ENCODE assay signal across 27 cellular contexts in the genomic region with DNA sequence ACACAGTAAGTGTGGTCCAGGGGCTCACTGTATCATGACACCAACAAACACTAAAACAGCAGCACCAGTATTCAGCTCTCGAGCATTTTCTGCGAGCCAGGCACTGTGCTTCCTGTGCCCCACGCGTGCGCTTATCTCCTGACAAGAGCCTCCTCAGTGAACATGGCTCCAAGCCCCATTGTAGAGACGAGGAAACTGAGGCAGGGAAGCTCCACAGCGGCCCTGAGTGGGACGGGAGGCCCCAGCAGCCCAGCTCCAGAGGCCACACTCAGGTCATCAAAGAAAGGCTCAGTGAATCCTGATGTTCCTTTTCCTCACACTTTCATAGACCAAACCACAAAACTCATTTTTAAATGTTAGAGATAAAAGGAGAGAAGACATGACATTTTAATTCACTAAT.
"Had no signal": no experiment of that assay in that cellular context is flagged by ENCODE, and none has a peak within 500 bp of the region (broad histone marks: within the 10 kb centered on the region; RNA-seq: fewer than 3 reads in every experiment).

No MANE protein-coding gene starts in this region.

- H3K9me3 ChIP-seq: left ventricle myocardium inferior, neutrophil, ovary, right atrium auricular region, right lobe of liver, stomach, testis, thyroid gland, uterus had no signal

- H3K9ac ChIP-seq: neural progenitor cell had no signal

- H3K79me2 ChIP-seq: hepatocyte had no signal

- ATAC-seq: right lobe of liver; stimulated activated naive B cell treated with anti-CD40 and anti-IgM and Interleukin-4, amounts not matched to agents 10 μg/mL and 1 μg/mL and 100 μg/mL, for 72 hours; stimulated activated naive CD8-positive, alpha-beta T cell treated with anti-CD3 and anti-CD28 coated beads, Interleukin-15, Interleukin-2, amounts not matched to agents 100 U/mL and 50 U/mL, for 24 hours had no signal

- H3K36me3 ChIP-seq: left ventricle myocardium inferior, neural progenitor cell, neutrophil, ovary, right atrium auricular region, right lobe of liver, stomach, thyroid gland, uterus had no signal

- H3K4me2 ChIP-seq: hepatocyte, neural progenitor cell, smooth muscle cell had no signal

- H3K36me3 Mint-ChIP-seq: mesothelial cell of epicardium; naive B cell; neural progenitor cell; stimulated activated naive B cell treated with anti-CD40 and anti-IgM and Interleukin-4, amounts not matched to agents 10 μg/mL and 1 μg/mL and 100 μg/mL, for 72 hours had no signal

- H3K27me3 ChIP-seq: hepatocyte, neural progenitor cell, ovary, right atrium auricular region, right lobe of liver, testis, thyroid gland, uterus had no signal

- H3K4me1 Mint-ChIP-seq: naive B cell; stimulated activated naive B cell treated with anti-CD40 and anti-IgM and Interleukin-4, amounts not matched to agents 10 μg/mL and 1 μg/mL and 100 μg/mL, for 72 hours had no signal

- H3K4me1 ChIP-seq: right atrium auricular region, stomach, thyroid gland, uterus had no signal

- H3K4me3 ChIP-seq: hepatocyte, left ventricle myocardium inferior, lung, neural progenitor cell, ovary, right atrium auricular region, right lobe of liver, smooth muscle cell, stomach, testis, thyroid gland, uterus had no signal

- H3K27ac Mint-ChIP-seq: mesothelial cell of epicardium, naive B cell, nephron, neural progenitor cell, progenitor cell of endocrine pancreas had no signal

- H3K9me3 Mint-ChIP-seq: mesothelial cell of epicardium; nephron; neural progenitor cell; stimulated activated naive B cell treated with anti-CD40 and anti-IgM and Interleukin-4, amounts not matched to agents 10 μg/mL and 1 μg/mL and 100 μg/mL, for 72 hours had no signal

- H3K4me3 Mint-ChIP-seq: mesothelial cell of epicardium; naive B cell; nephron; neural progenitor cell; stimulated activated naive B cell treated with anti-CD40 and anti-IgM and Interleukin-4, amounts not matched to agents 10 μg/mL and 1 μg/mL and 100 μg/mL, for 72 hours had no signal

- DNase-seq: islet precursor cell; left ventricle myocardium inferior; mesendoderm; naive B cell; occipital lobe; stimulated activated CD4-positive, alpha-beta T cell treated with anti-CD3 and anti-CD28 coated beads, Interleukin-12 subunit alpha, Interleukin-12 subunit beta, amount 100 ng/mL, for 4 hours; stimulated activated CD4-positive, alpha-beta T cell treated with anti-CD3 and anti-CD28 coated beads, Interleukin-15, amount 100 ng/mL, for 24 hours; stimulated activated CD4-positive, alpha-beta T cell treated with anti-CD3 and anti-CD28 coated beads, Interleukin-2, amount 100 ng/mL, for 24 hours; stimulated activated CD4-positive, alpha-beta T cell treated with anti-CD3 and anti-CD28 coated beads, Interleukin-4, amount 100 ng/mL, for 1 hour; stimulated activated naive B cell treated with anti-CD40 and anti-IgM and Interleukin-4, amounts not matched to agents 10 μg/mL and 1 μg/mL and 100 μg/mL, for 72 hours; stimulated activated naive CD8-positive, alpha-beta T cell treated with anti-CD3 and anti-CD28 coated beads, Interleukin-15, Interleukin-2, amounts not matched to agents 100 U/mL and 50 U/mL, for 24 hours; stomach; testis; thyroid gland; trophoblast cell; uterus had no signal

- H3K27ac ChIP-seq: hepatocyte, left ventricle myocardium inferior, neural progenitor cell, neutrophil, ovary, right atrium auricular region, right lobe of liver, stomach, testis, thyroid gland, uterus had no signal

- H2AFZ ChIP-seq: hepatocyte, neural progenitor cell had no signal
